11 cellular contexts compared by ENCODE assay signal in genomic region chr15:68210409-68210756, GRCh38. TPM values are rescaled to one million over a fixed set of nuclear protein-coding genes. Genes with fewer than 3 reads are reported as not detected.
DNase-seq lines count a peak whose midpoint lies in the region; ATAC-seq and TF ChIP-seq lines count a peak whose summit lies in the region.
"Had no signal": no experiment of that assay in that cellular context is flagged by ENCODE, and none has a peak within 500 bp of the region (broad histone marks: within the 10 kb centered on the region; RNA-seq: fewer than 3 reads in every experiment).

No MANE protein-coding gene starts in this region.

- H3K9ac ChIP-seq in muscle layer of colon (ENCODE audit: low read length), result no peak overlapping the region

- H3K4me1 ChIP-seq in right atrium auricular region (peaks cover 0 to 22% of the 10 kb centered on the region in 2 donors), muscle layer of colon (ENCODE audit: insufficient read depth, low read length) (peaks cover 17% of the 10 kb centered on the region), tibial artery (peaks cover 0 to 16% (median 5%) of the 10 kb centered on the region in 4 donors)

- no peak for ATAC-seq in left lobe of liver

- no peaks in the 10 kb centered on the region for H3K27me3 ChIP-seq in right atrium auricular region
- H3K27me3 ChIP-seq in muscle layer of colon (ENCODE audit: control insufficient read depth in 1 of 2, insufficient read depth in 2 of 2, low read length in 2 of 2), result no peaks in the 10 kb centered on the region
- no peaks in the 10 kb centered on the region for H3K27me3 ChIP-seq in tibial artery
- H3K27me3 ChIP-seq: esophagus squamous epithelium had no signal

- intact Hi-C loops in cardiac septum (cut with DNase I), result loop anchor here (2.0 kb wide), 1 partner anchor 348 kb away; no protein-coding TSS in a partner anchor
- intact Hi-C loops in tibial artery (cut with DNase I; ENCODE audit: low total_unique reads), result no loop called here

- no peak overlapping the region for H3K27ac ChIP-seq in right atrium auricular region
- peak overlapping the region; percentile 80 for H3K27ac ChIP-seq in angular gyrus (ENCODE audit: low read depth, low read length)
- peak overlapping the region; percentile 39 for H3K27ac ChIP-seq in muscle layer of colon (ENCODE audit: low read depth, low read length)
- H3K27ac ChIP-seq in tibial artery, result no peak overlapping the region
- H3K27ac ChIP-seq: esophagus squamous epithelium, lower lobe of right lung had no signal

- DNase-seq in cardiac septum (ENCODE audit: low spot score) (peak; percentile 63), right atrium auricular region (ENCODE audit: low spot score) (no peak), tibial artery (peak; percentile 18 to 57), DMS 273 treated with DMSO at 0.1 percent for 48 hours (lab: John Stamatoyannopoulos, UW) (no peak), left lobe of liver (ENCODE audit: low spot score) (no peak), NCI-H2029 (lab: John Stamatoyannopoulos, UW) (no peak)
- DNase-seq: DMS153, esophagus squamous epithelium had no signal

- H3K4me3 ChIP-seq in right atrium auricular region, result no peak overlapping the region
- peak overlapping the region in 1 of 2 donors; percentile 54 for H3K4me3 ChIP-seq in muscle layer of colon (ENCODE audit: low read depth in 1 of 2, low read length in 2 of 2)
- peak overlapping the region in 1 of 2 donors; percentile 18 for H3K4me3 ChIP-seq in tibial artery
- H3K4me3 ChIP-seq: lower lobe of right lung had no signal

- no peaks in the 10 kb centered on the region for H3K9me3 ChIP-seq in right atrium auricular region
- H3K9me3 ChIP-seq in muscle layer of colon (ENCODE audit: low read length), result no peaks in the 10 kb centered on the region
- H3K9me3 ChIP-seq in tibial artery, result no peaks in the 10 kb centered on the region
- H3K9me3 ChIP-seq: esophagus squamous epithelium, lower lobe of right lung had no signal

- H3K36me3 ChIP-seq in right atrium auricular region, result no peaks in the 10 kb centered on the region
- no peaks in the 10 kb centered on the region for H3K36me3 ChIP-seq in muscle layer of colon (ENCODE audit: insufficient read depth, low read length)
- no peaks in the 10 kb centered on the region for H3K36me3 ChIP-seq in tibial artery
- H3K36me3 ChIP-seq: lower lobe of right lung had no signal

- TF ChIP-seq CTCF in right atrium auricular region (IDR thresholded peaks at IDR 0.05) (no peak), tibial artery (IDR thresholded peaks at IDR 0.05) (no peak)

RNA-seq across cellular contexts. Expression of gene CALML4, which starts 5.3 kb away (rescaled TPM):
- 1.6 TPM for total RNA-seq in cardiac septum
- 1 to 10 TPM in 1 of 2 donors, under 1 TPM in 1; 0.52 to 2.1 TPM for total RNA-seq in right atrium auricular region
- total RNA-seq in left lobe of liver, result 6.8 TPM

RNA-seq across cellular contexts. Expression of gene CLN6, which starts 19.1 kb away (rescaled TPM):
- 8.5 TPM for total RNA-seq in cardiac septum
- total RNA-seq in right atrium auricular region, result 1 to 10 TPM; 6.4 to 7.4 TPM
- total RNA-seq in left lobe of liver, result 12.2 TPM

Comparison
In these comparisons a context has a peak if more than half of its experiments do, and no peak if none do; other contexts are left out.
1. DNase-seq: peak in cardiac septum (single experiment) and tibial artery (2 of 2); none in right atrium auricular region (single experiment), DMS 273 treated with DMSO at 0.1 percent for 48 hours (single experiment), left lobe of liver (single experiment) and NCI-H2029 (single experiment).
2. H3K27ac ChIP-seq: peak in angular gyrus (single experiment) and muscle layer of colon (single experiment); none in right atrium auricular region (0 of 2) and tibial artery (0 of 2).